26 cellular contexts compared by ENCODE assay signal in genomic region chr3:115741650-115742049, GRCh38.
DNase-seq lines count a peak whose midpoint lies in the region.
"Had no signal": no experiment of that assay in that cellular context is flagged by ENCODE, and none has a peak within 500 bp of the region (broad histone marks: within the 10 kb centered on the region; RNA-seq: fewer than 3 reads in every experiment).

No MANE protein-coding gene starts in this region.

- DNase-seq in activated CD4-positive, alpha-beta T cell treated with anti-CD3 and anti-CD28 coated beads, Interleukin-2, amount 10 ng/mL, durations not matched to agents 7 days and 5 days, result no peak
- DNase-seq in activated CD4-positive, alpha-beta T cell treated with anti-CD3 and anti-CD28 coated beads, Interleukin-2, amount 50 U/mL, for 48 hours, result no peak
- peak; percentile 67 for DNase-seq in posterior vena cava (ENCODE audit: low spot score)
- no peak for DNase-seq in NCI-H526 (lab: John Stamatoyannopoulos, UW)
- DNase-seq: 8988T; ACHN; AML-193; BE2C; C1 segment of cervical spinal cord; Caco-2; Calu3; CD4-positive, alpha-beta memory T cell; CD4-positive, alpha-beta T cell; CD4-positive, CD25-positive, alpha-beta regulatory T cell; CD8-positive, alpha-beta memory T cell; CD8-positive, alpha-beta T cell; COR-L47; DMS 273 treated with DMSO at 0.1 percent for 48 hours; DMS153; DMS53; DMS79; DMS79 treated with DMSO at 0.1 percent for 48 hours; DND-41; EL had no signal

- no peaks in the 10 kb centered on the region for H3K4me1 Mint-ChIP-seq in activated CD4-positive, alpha-beta T cell treated with anti-CD3 and anti-CD28 coated beads, Interleukin-2, amount 10 ng/mL, durations not matched to agents 7 days and 5 days
- H3K4me1 Mint-ChIP-seq: B cell; CD14-positive monocyte; CD4-positive, alpha-beta memory T cell; CD4-positive, CD25-positive, alpha-beta regulatory T cell; CD8-positive, alpha-beta memory T cell had no signal

- no peaks in the 10 kb centered on the region for H3K36me3 Mint-ChIP-seq in activated CD4-positive, alpha-beta T cell treated with anti-CD3 and anti-CD28 coated beads, Interleukin-2, amount 10 ng/mL, durations not matched to agents 7 days and 5 days (ENCODE audit: low read depth)
- H3K36me3 Mint-ChIP-seq: CD14-positive monocyte; CD4-positive, CD25-positive, alpha-beta regulatory T cell; CD8-positive, alpha-beta T cell had no signal

- peaks cover 10% of the 10 kb centered on the region for H3K27me3 Mint-ChIP-seq in activated CD4-positive, alpha-beta T cell treated with anti-CD3 and anti-CD28 coated beads, Interleukin-2, amount 10 ng/mL, durations not matched to agents 7 days and 5 days
- H3K27me3 Mint-ChIP-seq: CD4-positive, CD25-positive, alpha-beta regulatory T cell had no signal

- CTCF ChIA-PET in activated CD4-positive, alpha-beta T cell treated with anti-CD3 and anti-CD28 coated beads, Interleukin-2, amount 10 ng/mL, durations not matched to agents 7 days and 5 days (lab: Charles Lee), result no interaction called here

- POLR2A ChIA-PET in activated CD4-positive, alpha-beta T cell treated with anti-CD3 and anti-CD28 coated beads, Interleukin-2, amount 10 ng/mL, durations not matched to agents 7 days and 5 days (lab: Charles Lee), result no interaction called here

- H3K9me3 Mint-ChIP-seq in activated CD4-positive, alpha-beta T cell treated with anti-CD3 and anti-CD28 coated beads, Interleukin-2, amount 10 ng/mL, durations not matched to agents 7 days and 5 days, result peaks cover 8% of the 10 kb centered on the region

- H3K4me3 Mint-ChIP-seq in activated CD4-positive, alpha-beta T cell treated with anti-CD3 and anti-CD28 coated beads, Interleukin-2, amount 10 ng/mL, durations not matched to agents 7 days and 5 days, result no peak overlapping the region
- H3K4me3 Mint-ChIP-seq: B cell; CD14-positive monocyte; CD4-positive, alpha-beta memory T cell; CD4-positive, alpha-beta T cell; CD4-positive, CD25-positive, alpha-beta regulatory T cell; CD8-positive, alpha-beta memory T cell; CD8-positive, alpha-beta T cell had no signal

- intact Hi-C loops in posterior vena cava (cut with DNase I), result no loop called here

- H3K27ac Mint-ChIP-seq in activated CD4-positive, alpha-beta T cell treated with anti-CD3 and anti-CD28 coated beads, Interleukin-2, amount 10 ng/mL, durations not matched to agents 7 days and 5 days, result peak overlapping the region; percentile 44
- H3K27ac Mint-ChIP-seq: B cell; CD14-positive monocyte; CD4-positive, alpha-beta memory T cell; CD4-positive, alpha-beta T cell; CD4-positive, CD25-positive, alpha-beta regulatory T cell; CD8-positive, alpha-beta memory T cell; CD8-positive, alpha-beta T cell had no signal
